ENCODE assay signal across 8 cellular contexts in genomic region chr1:156705321-156705917, GRCh38. TPM values are rescaled to one million over a fixed set of nuclear protein-coding genes. Genes with fewer than 3 reads are reported as not detected.
DNase-seq lines count a peak whose midpoint lies in the region; ATAC-seq and TF ChIP-seq lines count a peak whose summit lies in the region.

CRABP2 (minus strand) TSS chr1:156705583; CDS start chr1:156705446, 137 bp downstream.

- no peak for TF ChIP-seq CTCF in upper lobe of right lung (IDR thresholded peaks at IDR 0.05)

- H3K9ac ChIP-seq in duodenal mucosa (ENCODE audit: low read depth in 1 of 2, low read length in 2 of 2): peak within 1 kb of the TSS; percentile 37 to 51

- H3K4me3 ChIP-seq in duodenal mucosa (ENCODE audit: low read depth in 1 of 2, low read length in 2 of 2) (peak within 1 kb of the TSS; percentile 65 to 68), muscle layer of duodenum (ENCODE audit: low read depth in 1 of 2, low read length in 2 of 2) (peak within 1 kb of the TSS; percentile 42 to 62), upper lobe of right lung (peak within 1 kb of the TSS; percentile 48)

- ATAC-seq in activated CD4-positive, CD25-positive, alpha-beta regulatory T cell treated with anti-CD3 and anti-CD28 coated beads, Interleukin-2, amount 50 U/mL, for 24 hours: peak; percentile 34 to 40
- ATAC-seq in upper lobe of right lung (peak; percentile 2), GM18867 (IDR thresholded peaks at IDR 0.05; ENCODE audit: unreplicated experiment) (no peak)

- H3K4me1 ChIP-seq in duodenal mucosa (ENCODE audit: control insufficient read depth in 1 of 2, insufficient read depth in 2 of 2, low read length in 2 of 2) (peaks cover 30 to 39% of the 10 kb centered on the region in 2 donors), muscle layer of duodenum (ENCODE audit: control insufficient read depth in 1 of 2, insufficient read depth in 2 of 2, low read length in 2 of 2) (peaks cover 10 to 64% of the 10 kb centered on the region in 2 donors), upper lobe of right lung (peaks cover 27% of the 10 kb centered on the region)

- H3K36me3 ChIP-seq in duodenal mucosa (ENCODE audit: control insufficient read depth in 1 of 2, insufficient read depth in 2 of 2, low read length in 2 of 2) (no peaks in the 10 kb centered on the region), muscle layer of duodenum (ENCODE audit: control insufficient read depth in 1 of 2, insufficient read depth in 2 of 2, low read length in 2 of 2) (peaks cover 0 to 4% of the 10 kb centered on the region in 2 donors), upper lobe of right lung (no peaks in the 10 kb centered on the region)

- intact Hi-C loops in upper lobe of right lung (cut with DNase I): no loop called here

- H3K27me3 ChIP-seq in duodenal mucosa (ENCODE audit: control insufficient read depth in 1 of 2, insufficient read depth in 2 of 2, low read length in 2 of 2) (peaks cover 31% of the 10 kb centered on the region in 2 donors), muscle layer of duodenum (ENCODE audit: low read depth, low read length) (peaks cover 22% of the 10 kb centered on the region), upper lobe of right lung (peaks cover 48% of the 10 kb centered on the region)

- H3K27ac ChIP-seq in duodenal mucosa (ENCODE audit: low read depth, low read length): no peak within 1 kb of the TSS
- no peak within 1 kb of the TSS for H3K27ac ChIP-seq in muscle layer of duodenum (ENCODE audit: low read length)
- peak within 1 kb of the TSS; percentile 44 for H3K27ac ChIP-seq in upper lobe of right lung

- no peak for DNase-seq in activated CD4-positive, CD25-positive, alpha-beta regulatory T cell (lab: John Stamatoyannopoulos, UW)
- DNase-seq in T-helper 9 cell: peak; percentile 23
- DNase-seq in upper lobe of right lung: no peak
- no peak for DNase-seq in NCI-H446 treated with DMSO at 0.1 percent for 48 hours (lab: John Stamatoyannopoulos, UW)

- H3K9me3 ChIP-seq in duodenal mucosa (ENCODE audit: control insufficient read depth in 1 of 2, low read length in 2 of 2) (no peaks in the 10 kb centered on the region), muscle layer of duodenum (ENCODE audit: control insufficient read depth in 1 of 2, low read length in 2 of 2) (no peaks in the 10 kb centered on the region), upper lobe of right lung (no peaks in the 10 kb centered on the region)

RNA-seq across cellular contexts. Expression of gene CRABP2, which starts in this region (rescaled TPM):
- total RNA-seq in upper lobe of right lung: 1.4 TPM
